ENCODE assay signal across 9 cellular contexts in the genomic region with DNA sequence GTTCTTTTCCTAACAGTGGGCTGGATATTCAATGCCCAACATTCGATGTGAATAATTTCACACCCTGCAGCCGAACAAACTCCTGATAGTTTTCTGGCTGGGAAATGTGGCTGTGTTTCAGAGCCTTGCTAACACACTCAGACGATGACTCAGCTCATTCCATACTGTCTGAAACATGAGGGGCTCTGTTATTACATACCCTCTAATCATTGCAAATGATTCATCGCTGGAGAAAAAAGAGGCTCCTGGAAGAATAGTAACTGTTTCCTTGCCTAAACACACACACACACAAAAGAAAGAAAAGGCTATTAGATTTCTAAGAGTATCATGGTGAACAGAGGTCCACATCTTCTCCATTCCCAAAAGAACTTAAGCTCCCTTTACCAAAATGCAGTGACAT.
DNase-seq lines count a peak whose midpoint lies in the region; TF ChIP-seq lines count a peak whose summit lies in the region.
"Had no signal": no experiment of that assay in that cellular context is flagged by ENCODE, and none has a peak within 500 bp of the region (broad histone marks: within the 10 kb centered on the region; RNA-seq: fewer than 3 reads in every experiment).

No MANE protein-coding gene starts in this region.

- peaks cover 0 to 88% (median 15%) of the 10 kb centered on the region in 6 donors for H3K36me3 ChIP-seq in spleen
- no peaks in the 10 kb centered on the region for H3K36me3 ChIP-seq in CD8-positive, alpha-beta memory T cell (ENCODE audit: insufficient read depth, low read length)

- H3K4me1 ChIP-seq in spleen = no peaks in the 10 kb centered on the region
- H3K4me1 ChIP-seq in CD8-positive, alpha-beta memory T cell (ENCODE audit: insufficient read depth, low read length) = no peaks in the 10 kb centered on the region

- no peaks in the 10 kb centered on the region for H3K9me3 ChIP-seq in spleen
- no peaks in the 10 kb centered on the region for H3K9me3 ChIP-seq in CD8-positive, alpha-beta memory T cell (ENCODE audit: low read length)

- WGBS in spleen, 5 donors = 78 to 95% (median 85%) methylated on average over 4 of the region's 4 CpGs

- H3K4me3 Mint-ChIP-seq in HFFc6 = peak overlapping the region; percentile 55
- H3K4me3 Mint-ChIP-seq in CD8-positive, alpha-beta memory T cell = no peak overlapping the region
- H3K4me3 Mint-ChIP-seq: stimulated activated naive CD8-positive, alpha-beta T cell treated with anti-CD3 and anti-CD28 coated beads, Interleukin-15, Interleukin-2, amounts not matched to agents 100 ng/mL and 50 ng/mL, for 24 hours; T-helper 1 cell treated with Interleukin-12 subunit alpha and Interleukin-12 subunit beta and Interleukin-4 antibody, amounts not matched to agents 30 μg/mL and 1 μg/mL, for 36 hours had no signal

- intact Hi-C loops in spleen (cut with DNase I; ENCODE audit: low total_unique reads) = no loop called here

- no peak for TF ChIP-seq CTCF in HFFc6 (IDR thresholded peaks at IDR 0.05)
- no peak for TF ChIP-seq CTCF in spleen (IDR thresholded peaks at IDR 0.05 in 8 of 11, conservative IDR thresholded peaks at IDR 0.05 in 3 of 11)

- POLR2A ChIA-PET in CD8-positive, alpha-beta memory T cell (lab: Charles Lee) = no interaction called here

- H3K36me3 Mint-ChIP-seq in HFFc6 (ENCODE audit: low read depth) = peaks cover under 1% of the 10 kb centered on the region; the same call in 1 of the 2 replicates
- peaks cover 8 to 66% (median 23%) of the 10 kb centered on the region in 3 donors for H3K36me3 Mint-ChIP-seq in CD8-positive, alpha-beta memory T cell

- CTCF ChIA-PET in CD8-positive, alpha-beta memory T cell (lab: Charles Lee) = no interaction called here

- H3K9me3 Mint-ChIP-seq in HFFc6 = no peaks in the 10 kb centered on the region
- no peaks in the 10 kb centered on the region for H3K9me3 Mint-ChIP-seq in CD8-positive, alpha-beta memory T cell
- H3K9me3 Mint-ChIP-seq: stimulated activated naive CD8-positive, alpha-beta T cell treated with anti-CD3 and anti-CD28 coated beads, Interleukin-15, Interleukin-2, amounts not matched to agents 100 ng/mL and 50 ng/mL, for 24 hours; T-helper 1 cell treated with Interleukin-12 subunit alpha and Interleukin-12 subunit beta and Interleukin-4 antibody, amounts not matched to agents 30 μg/mL and 1 μg/mL, for 36 hours had no signal

- no peak overlapping the region for H3K27ac ChIP-seq in spleen
- H3K27ac ChIP-seq in CD8-positive, alpha-beta memory T cell (ENCODE audit: low read depth, low read length) = no peak overlapping the region

- H3K27me3 ChIP-seq in spleen (replicated peaks in 1 of 7) = no peaks in the 10 kb centered on the region
- no peaks in the 10 kb centered on the region for H3K27me3 ChIP-seq in CD8-positive, alpha-beta memory T cell (ENCODE audit: insufficient read depth, low read length, poor library complexity, severe bottlenecking)

- TF ChIP-seq POLR2A in spleen (IDR thresholded peaks at IDR 0.05) = no peak

- peaks cover 64% of the 10 kb centered on the region for H3K4me1 Mint-ChIP-seq in HFFc6 (ENCODE audit: low read depth)
- peaks cover 0 to 6% (median 2%) of the 10 kb centered on the region in 3 donors for H3K4me1 Mint-ChIP-seq in CD8-positive, alpha-beta memory T cell

- H3K4me3 ChIP-seq in skeletal muscle cell (ENCODE audit: low read depth, low read length) (no peak overlapping the region), spleen (no peak overlapping the region)
- no peak overlapping the region for H3K4me3 ChIP-seq in CD8-positive, alpha-beta memory T cell (ENCODE audit: low read length)

- DNase-seq in HFFc6 (peak; percentile 84), SHP77 treated with DMSO at 0.1 percent for 48 hours (lab: John Stamatoyannopoulos, UW) (peak; percentile 23), foreskin melanocyte (peak; percentile 53), skeletal muscle cell (ENCODE audit: low read depth) (peak; percentile 90), epidermal melanocyte (ENCODE audit: insufficient read length, low spot score) (no peak), spleen (no peak)
- DNase-seq in CD8-positive, alpha-beta memory T cell = no peak

- peak overlapping the region; percentile 75 for H3K27ac Mint-ChIP-seq in HFFc6
- H3K27ac Mint-ChIP-seq in CD8-positive, alpha-beta memory T cell = peak overlapping the region in 1 of 8 donors; percentile 46
- H3K27ac Mint-ChIP-seq: stimulated activated naive CD8-positive, alpha-beta T cell treated with anti-CD3 and anti-CD28 coated beads, Interleukin-15, Interleukin-2, amounts not matched to agents 100 ng/mL and 50 ng/mL, for 24 hours; T-helper 1 cell treated with Interleukin-12 subunit alpha and Interleukin-12 subunit beta and Interleukin-4 antibody, amounts not matched to agents 30 μg/mL and 1 μg/mL, for 36 hours had no signal

- H3K27me3 Mint-ChIP-seq in HFFc6 (ENCODE audit: insufficient read depth) = no peaks in the 10 kb centered on the region
- H3K27me3 Mint-ChIP-seq in CD8-positive, alpha-beta memory T cell = no peaks in the 10 kb centered on the region
- H3K27me3 Mint-ChIP-seq: stimulated activated naive CD8-positive, alpha-beta T cell treated with anti-CD3 and anti-CD28 coated beads, Interleukin-15, Interleukin-2, amounts not matched to agents 100 ng/mL and 50 ng/mL, for 24 hours had no signal

Comparison
In these comparisons a context has a peak if more than half of its experiments do, and no peak if none do; other contexts are left out.
1. DNase-seq: peak in HFFc6 (single experiment), SHP77 treated with DMSO at 0.1 percent for 48 hours (single experiment), foreskin melanocyte (single experiment) and skeletal muscle cell (single experiment); none in epidermal melanocyte (single experiment), spleen (single experiment) and CD8-positive, alpha-beta memory T cell (0 of 5).